In genomic region chr6:121619013-121619412, GRCh38 we compare ENCODE assay signal across 1 cellular context.
TF ChIP-seq lines count a peak whose summit lies in the region.

No MANE protein-coding gene starts in this region.

TF ChIP-seq in H1, 55 proteins besides CTCF, POLR2A, EP300 and RAD21:
- no peak for TF ChIP-seq KDM1A (IDR thresholded peaks at IDR 0.05; ENCODE audit: borderline replicate concordance, low read length)
- peak; percentile 71 for TF ChIP-seq CHD7 (IDR thresholded peaks at IDR 0.05; ENCODE audit: insufficient replicate concordance, low read length)
- 0 out of 2 replicates have a peak, but pooled peaks have one; percentile 30 for TF ChIP-seq TAF1 (IDR thresholded peaks at IDR 0.05; ENCODE audit: low read depth, low read length)
- no peak for TF ChIP-seq CBX8 (IDR thresholded peaks at IDR 0.05; ENCODE audit: borderline replicate concordance, low read depth, low read length)
- TF ChIP-seq TBP (IDR thresholded peaks at IDR 0.05; ENCODE audit: low read depth, low read length) = no peak
- TF ChIP-seq TAF7 (optimal IDR thresholded peaks at IDR 0.05; ENCODE audit: borderline replicate concordance, low read depth, low read length) = peak; percentile 58
- TF ChIP-seq SP1 (IDR thresholded peaks at IDR 0.05; ENCODE audit: low read depth, low read length) = 0 out of 2 replicates have a peak, but pooled peaks have one; percentile 18
